Comparison of ENCODE assay signal across 2 cellular contexts in the genomic region with DNA sequence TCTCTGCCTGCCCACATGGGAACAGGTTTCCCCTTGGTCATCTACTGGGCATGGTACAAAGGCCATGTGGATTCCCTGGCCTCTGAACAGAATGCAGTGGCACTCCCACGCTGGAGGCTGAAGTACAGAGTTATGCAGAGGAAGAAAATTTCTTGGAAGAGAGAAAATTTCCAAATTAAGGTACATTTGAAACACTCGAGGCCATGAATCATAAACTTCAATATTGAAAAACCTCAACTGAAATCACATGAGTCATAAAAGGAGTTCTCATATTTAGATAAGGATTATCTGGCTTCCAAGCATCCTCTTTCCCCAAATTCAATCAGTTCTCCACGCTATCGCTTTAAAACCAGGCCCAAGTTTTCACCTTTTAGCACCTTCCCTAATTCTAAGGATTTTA.
TF ChIP-seq lines count a peak whose summit lies in the region.

No MANE protein-coding gene starts in this region.

TF ChIP-seq in liver, 16 proteins besides CTCF, POLR2A, EP300 and RAD21 (continued from another document):
- TF ChIP-seq, protein P1, sequence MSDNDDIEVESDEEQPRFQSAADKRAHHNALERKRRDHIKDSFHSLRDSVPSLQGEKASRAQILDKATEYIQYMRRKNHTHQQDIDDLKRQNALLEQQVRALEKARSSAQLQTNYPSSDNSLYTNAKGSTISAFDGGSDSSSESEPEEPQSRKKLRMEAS (IDR thresholded peaks at IDR 0.05), result no peak
- TF ChIP-seq HNF4A (conservative IDR thresholded peaks at IDR 0.05) (peak; percentile 17 to 63), TAF1 (conservative IDR thresholded peaks at IDR 0.05) (no peak)

TF ChIP-seq in HepG2, 621 proteins besides CTCF, POLR2A, EP300 and RAD21 (continued from another document):
- TF ChIP-seq ZNF687 (CRISPR knock-in tag; IDR thresholded peaks at IDR 0.05), result no peak
- TF ChIP-seq ZNF282 (IDR thresholded peaks at IDR 0.05; ENCODE audit: partially characterized antibody), result no peak
- no peak for TF ChIP-seq ISX (CRISPR knock-in tag; conservative IDR thresholded peaks at IDR 0.05)
- no peak for TF ChIP-seq NCOA2 (CRISPR knock-in tag; IDR thresholded peaks at IDR 0.05)
- TF ChIP-seq AHR (CRISPR knock-in tag; IDR thresholded peaks at IDR 0.05), result no peak
- no peak for TF ChIP-seq ATF7-NPFF (CRISPR knock-in tag; IDR thresholded peaks at IDR 0.05; ENCODE audit: low read depth)
